In the genomic region with DNA sequence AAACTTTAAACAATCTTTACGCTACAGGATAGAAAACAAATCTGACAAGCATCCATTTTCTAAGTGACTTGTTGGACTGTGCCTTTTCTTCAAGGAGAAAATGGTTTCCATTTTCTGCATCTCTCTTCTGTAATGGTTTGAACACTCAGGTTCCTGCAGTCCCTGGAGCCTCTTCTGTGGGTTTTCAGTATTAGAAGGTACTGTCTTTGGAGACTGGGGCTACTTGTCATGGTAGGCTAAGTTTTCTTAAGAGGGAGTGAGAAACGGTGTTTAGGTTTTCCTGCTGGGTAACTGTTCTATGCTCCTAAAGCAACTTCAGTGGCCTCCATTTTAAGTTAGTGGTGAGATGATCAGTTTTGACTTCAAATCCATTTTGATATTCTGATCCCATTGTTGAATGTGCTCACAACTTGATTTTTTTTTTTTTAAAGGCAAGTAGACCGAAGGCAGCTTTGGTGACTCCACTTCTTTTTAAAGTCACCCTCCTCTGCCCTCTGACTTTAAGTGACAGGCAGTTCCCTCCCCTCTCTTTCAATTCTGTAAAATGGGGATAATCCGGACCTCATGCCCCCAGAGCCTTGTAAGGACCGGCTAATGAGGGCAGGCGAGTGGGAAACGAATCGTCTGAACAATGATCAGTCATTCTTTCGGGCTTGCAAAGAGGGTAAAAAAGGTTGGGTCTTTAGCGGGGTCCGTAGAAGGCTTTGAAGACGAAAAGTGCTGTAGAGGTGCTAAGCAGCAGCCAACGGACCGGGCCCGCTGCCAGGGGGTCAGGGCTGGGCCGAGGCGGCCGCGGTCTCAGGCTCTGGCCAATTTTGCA, we compare ENCODE assay signal across 8 cellular contexts. TPM values are rescaled to one million over a fixed set of nuclear protein-coding genes. Genes with fewer than 3 reads are reported as not detected.
DNase-seq lines count a peak whose midpoint lies in the region; ATAC-seq, FAIRE-seq and TF ChIP-seq lines count a peak whose summit lies in the region.

No MANE protein-coding gene starts in this region.

- peaks cover 12% of the 10 kb centered on the region for H3K4me1 Mint-ChIP-seq in astrocyte (ENCODE audit: low read depth, unreplicated experiment)

- no peaks in the 10 kb centered on the region for H3K9me3 Mint-ChIP-seq in astrocyte (ENCODE audit: unreplicated experiment)

- H3K9ac ChIP-seq in HUES6 (ENCODE audit: low read length) (peak overlapping the region; percentile 92), astrocyte (ENCODE audit: low read length) (peak overlapping the region; percentile 84)

- no peaks in the 10 kb centered on the region for H3K36me3 Mint-ChIP-seq in astrocyte (ENCODE audit: low read depth, unreplicated experiment)

- peaks cover 40% of the 10 kb centered on the region for H3K79me2 ChIP-seq in astrocyte (ENCODE audit: insufficient read depth, low read length)

- TF ChIP-seq POLR2A in vagina (IDR thresholded peaks at IDR 0.05), result no peak

- H3K4me1 ChIP-seq in HUES6 (ENCODE audit: control insufficient read depth, insufficient read depth, low read length) (peaks cover 33% of the 10 kb centered on the region), astrocyte (ENCODE audit: insufficient read depth, low read length) (peaks cover 40% of the 10 kb centered on the region), lung (ENCODE audit: control insufficient read depth in 2 of 2, insufficient read depth in 2 of 2, low read length in 2 of 2) (peaks cover 3 to 18% of the 10 kb centered on the region in 2 donors), vagina (peaks cover 48% of the 10 kb centered on the region)

- H3K4me3 ChIP-seq in AG10803 (ENCODE audit: low read length) (peak overlapping the region; percentile 75), HUES6 (ENCODE audit: low read depth, low read length) (peak overlapping the region; percentile 84), astrocyte (ENCODE audit: insufficient read depth, low read depth, low read length) (peak overlapping the region; percentile 65), lung (peak overlapping the region; percentile 57), vagina (peak overlapping the region; percentile 90 to 95)

- no peaks in the 10 kb centered on the region for H3K9me3 ChIP-seq in HUES6 (ENCODE audit: control insufficient read depth, insufficient read depth, low read depth, low read length)
- no peaks in the 10 kb centered on the region for H3K9me3 ChIP-seq in astrocyte (ENCODE audit: insufficient read depth, low read depth, low read length)
- no peaks in the 10 kb centered on the region for H3K9me3 ChIP-seq in lung (ENCODE audit: control insufficient read depth in 2 of 2, insufficient read depth in 1 of 2, low read length in 1 of 2)
- H3K9me3 ChIP-seq in vagina, result no peaks in the 10 kb centered on the region

- peak overlapping the region; percentile 82; the same call in 1 of the 2 replicates for H3K27ac ChIP-seq in HUES6 (ENCODE audit: low read depth, low read length)
- H3K27ac ChIP-seq in astrocyte (ENCODE audit: low read depth, low read length), result peak overlapping the region; percentile 79
- peak overlapping the region; percentile 83 to 99 for H3K27ac ChIP-seq in lung (ENCODE audit: low read depth in 1 of 2, low read length in 1 of 2)
- peak overlapping the region; percentile 98 for H3K27ac ChIP-seq in vagina

- peak overlapping the region; percentile 64 for H2AFZ ChIP-seq in astrocyte (ENCODE audit: low read depth, low read length)

- peak overlapping the region; percentile 83 for H3K4me3 Mint-ChIP-seq in astrocyte (ENCODE audit: unreplicated experiment)

- H3K4me2 ChIP-seq in astrocyte (ENCODE audit: low read length), result peak overlapping the region; percentile 95

- H3K36me3 ChIP-seq in HUES6 (ENCODE audit: control insufficient read depth, insufficient read depth, low read length), result peaks cover 2% of the 10 kb centered on the region; the same call in 1 of the 2 replicates
- no peaks in the 10 kb centered on the region for H3K36me3 ChIP-seq in astrocyte (ENCODE audit: insufficient read depth, low read length)
- no peaks in the 10 kb centered on the region for H3K36me3 ChIP-seq in lung (ENCODE audit: control insufficient read depth in 2 of 2, insufficient read depth in 2 of 2, low read length in 2 of 2)
- no peaks in the 10 kb centered on the region for H3K36me3 ChIP-seq in vagina

- H4K20me1 ChIP-seq in astrocyte (ENCODE audit: insufficient read depth, low read length), result peaks cover 21% of the 10 kb centered on the region

- 9 to 10% methylated on average over 19 of the region's 19 CpGs for WGBS in lung, 2 donors

- no peak for FAIRE-seq in astrocyte (lab: Jason Lieb, UNC)

- peak overlapping the region; percentile 92 for H3K27ac Mint-ChIP-seq in astrocyte (ENCODE audit: unreplicated experiment)

- no peak for DNase-seq in AG10803 (ENCODE audit: low read depth)
- DNase-seq in astrocyte (ENCODE audit: low read depth), result no peak
- no peak for DNase-seq in lung (ENCODE audit: low spot score)
- DNase-seq in vagina (ENCODE audit: extremely low spot score in 2 of 2), result no peak
- DNase-seq in activated CD8-positive, alpha-beta memory T cell treated with anti-CD3 and anti-CD28 coated beads, Interleukin-2, amount 50 U/mL, for 4 hours, result no peak
- DNase-seq in LoVo (ENCODE audit: low spot score), result no peak

- no peaks in the 10 kb centered on the region for H3K27me3 Mint-ChIP-seq in astrocyte (ENCODE audit: low read depth, unreplicated experiment)

- ATAC-seq in lung (ENCODE audit: insufficient read depth, low FRiP score), result no peak
- ATAC-seq in HG02610 (IDR thresholded peaks at IDR 0.05; ENCODE audit: unreplicated experiment), result no peak

- intact Hi-C loops in vagina (cut with DNase I), result no loop called here

- H3K27me3 ChIP-seq in HUES6 (ENCODE audit: control insufficient read depth, insufficient read depth, low read length), result no peaks in the 10 kb centered on the region
- H3K27me3 ChIP-seq in astrocyte (ENCODE audit: insufficient read depth, low read length), result no peaks in the 10 kb centered on the region
- no peaks in the 10 kb centered on the region for H3K27me3 ChIP-seq in lung (ENCODE audit: control insufficient read depth, insufficient read depth)
- no peaks in the 10 kb centered on the region for H3K27me3 ChIP-seq in vagina

- TF ChIP-seq CTCF in AG10803 (conservative IDR thresholded peaks at IDR 0.05; ENCODE audit: low read length) (no peak), astrocyte (IDR thresholded peaks at IDR 0.05; ENCODE audit: insufficient read depth, low read depth, low read length) (no peak), lung (IDR thresholded peaks at IDR 0.05; ENCODE audit: control extremely low read depth, extremely low read depth) (no peak), vagina (IDR thresholded peaks at IDR 0.05) (no peak)

RNA-seq across cellular contexts. Expression of a gene that starts 1.0 kb away (rescaled TPM):
- 72.3 and 85.1 TPM in 2 replicates for total RNA-seq in astrocyte
- 100 to 1,000 TPM in 1 of 2 donors, 10 to 100 TPM in 1; 71.2 to 119 TPM for total RNA-seq in lung
- polyA plus RNA-seq in lung, result 10 to 100 TPM; 16.1 to 28.9 TPM
- total RNA-seq in vagina, result 91.6 TPM
